Comparison of ENCODE assay signal across 8 cellular contexts in the genomic region with DNA sequence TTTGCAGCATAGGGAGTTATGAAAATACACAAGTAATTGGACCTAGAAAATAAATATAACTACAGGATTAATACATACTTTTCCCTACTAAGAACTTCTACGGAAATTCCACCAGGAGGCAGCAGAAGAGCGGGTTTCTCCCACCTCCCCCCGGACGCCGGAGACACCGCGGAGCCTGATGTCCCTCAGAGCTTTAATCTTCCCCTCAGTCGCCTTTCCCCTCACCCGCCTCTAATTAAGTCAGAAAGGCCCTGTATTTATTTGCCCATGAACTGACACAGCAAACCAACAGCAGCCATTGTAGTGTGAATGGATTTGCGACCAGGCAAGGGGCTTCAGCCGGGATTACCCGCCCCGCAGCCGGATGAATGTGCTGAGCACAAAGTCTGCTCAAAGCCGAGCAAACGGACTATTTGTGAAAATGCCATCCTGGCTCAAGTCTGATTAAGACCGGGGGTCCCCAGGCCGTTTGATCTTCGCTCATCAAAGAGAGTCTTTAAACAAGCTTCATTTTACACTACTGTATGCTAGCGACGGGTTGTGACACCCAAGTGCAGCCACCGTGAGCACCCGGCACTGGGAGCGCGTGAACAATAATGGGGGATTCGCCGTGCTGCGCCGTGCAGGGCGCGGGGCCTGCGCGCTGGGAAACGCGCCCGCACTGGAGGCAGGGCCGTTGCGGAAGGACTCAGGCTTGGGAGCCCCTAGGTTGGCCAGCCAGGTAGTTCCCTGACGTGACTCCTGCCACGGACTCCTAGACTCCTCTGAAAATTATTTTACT. TPM values are rescaled to one million over a fixed set of nuclear protein-coding genes. Genes with fewer than 3 reads are reported as not detected.
DNase-seq lines count a peak whose midpoint lies in the region; ATAC-seq and TF ChIP-seq lines count a peak whose summit lies in the region.

No MANE protein-coding gene starts in this region.

- peak; percentile 37 for DNase-seq in activated CD4-positive, alpha-beta T cell treated with anti-CD3 and anti-CD28 coated beads for 48 hours
- DNase-seq in activated CD4-positive, alpha-beta T cell treated with anti-CD3 and anti-CD28 coated beads for 1 hour = no peak
- peak; percentile 28 for DNase-seq in Jurkat, Clone E6-1 (ENCODE audit: low read depth, low spot score)
- DNase-seq in T-cell (peak in 1 of 34 experiments; percentile 10), esophagus squamous epithelium (lab: John Stamatoyannopoulos, UW) (no peak), mucosa of gallbladder (ENCODE audit: low spot score) (peak; percentile 53)

- no peaks in the 10 kb centered on the region for H3K36me3 Mint-ChIP-seq in T-cell

- H3K4me3 ChIP-seq in Jurkat, Clone E6-1 (ENCODE audit: low read length) = no peak overlapping the region; the same call in 1 of the 2 replicates
- H3K4me3 ChIP-seq in esophagus squamous epithelium = peak overlapping the region; percentile 26 to 64 (median 44)
- H3K4me3 ChIP-seq in urinary bladder (ENCODE audit: low read depth, low read length) = peak overlapping the region; percentile 12

- peak; percentile 87 for ATAC-seq in GM21786 (IDR thresholded peaks at IDR 0.05; ENCODE audit: unreplicated experiment)
- ATAC-seq in T-cell (replicated peaks in 1 of 4) = no peak

- peaks cover 42 to 50% of the 10 kb centered on the region in 2 donors for H3K27me3 Mint-ChIP-seq in T-cell

- H3K9me3 ChIP-seq in esophagus squamous epithelium = no peaks in the 10 kb centered on the region

- H3K27ac ChIP-seq in esophagus squamous epithelium (no peak overlapping the region), urinary bladder (ENCODE audit: low read depth) (no peak overlapping the region)

- no peak for TF ChIP-seq POLR2A in esophagus squamous epithelium (IDR thresholded peaks at IDR 0.05)

- TF ChIP-seq CTCF in esophagus squamous epithelium (IDR thresholded peaks at IDR 0.05) = peak in 5 of 6 experiments; percentile 55 to 75 (median 64)

- H3K36me3 ChIP-seq in esophagus squamous epithelium (no peaks in the 10 kb centered on the region), urinary bladder (ENCODE audit: insufficient read depth) (no peaks in the 10 kb centered on the region)

- H3K4me1 Mint-ChIP-seq in T-cell = peaks cover 7 to 14% (median 12%) of the 10 kb centered on the region in 3 donors

- peaks cover 5 to 17% (median 5%) of the 10 kb centered on the region in 3 donors for H3K4me1 ChIP-seq in esophagus squamous epithelium
- no peaks in the 10 kb centered on the region for H3K4me1 ChIP-seq in urinary bladder (ENCODE audit: insufficient read depth)

- intact Hi-C loops in esophagus squamous epithelium (cut with DNase I) = no loop called here

- H3K4me3 Mint-ChIP-seq in T-cell = peak overlapping the region; percentile 9 to 51 (median 28)

- POLR2A ChIA-PET in T-cell (lab: Charles Lee) = no interaction called here

- CTCF ChIA-PET in T-cell (lab: Charles Lee) = no interaction called here

- peaks cover 0 to 55% (median 0%) of the 10 kb centered on the region in 4 donors for H3K27me3 ChIP-seq in esophagus squamous epithelium

- 6 to 15% methylated on average over 19 to 34 of the region's 40 CpGs for WGBS in esophagus squamous epithelium, 2 donors
- WGBS in urinary bladder = 3% methylated on average over 40 of the region's 40 CpGs

- no peak overlapping the region for H3K27ac Mint-ChIP-seq in T-cell

- no peaks in the 10 kb centered on the region for H3K9me3 Mint-ChIP-seq in T-cell

RNA-seq across cellular contexts. Expression of gene DKK1, which starts 5.6 kb away (rescaled TPM):
- polyA plus RNA-seq in Jurkat, Clone E6-1 (2012; ENCODE audit: insufficient read depth, insufficient read length) = not detected
- total RNA-seq in T-cell = 1 to 10 TPM in 1 of 5 donors, under 1 TPM in 2, not detected in 2; 0.59 to 2.4 (median 0.76) TPM
- total RNA-seq in esophagus squamous epithelium = 1 to 10 TPM in 1 of 4 donors, under 1 TPM in 3; 0.19 to 2.6 (median 0.59) TPM
- total RNA-seq in mucosa of gallbladder = 9.3 TPM
- 4.6 TPM for total RNA-seq in urinary bladder
- polyA plus RNA-seq in urinary bladder = 75.6 TPM

Comparison
In these comparisons a context has a peak if more than half of its experiments do, and no peak if none do; other contexts are left out.
1. DNase-seq: peak in activated CD4-positive, alpha-beta T cell treated with anti-CD3 and anti-CD28 coated beads for 48 hours (single experiment), Jurkat, Clone E6-1 (single experiment) and mucosa of gallbladder (single experiment); none in activated CD4-positive, alpha-beta T cell treated with anti-CD3 and anti-CD28 coated beads for 1 hour (single experiment) and esophagus squamous epithelium (single experiment).